ENCODE assay signal across 11 cellular contexts in the genomic region with DNA sequence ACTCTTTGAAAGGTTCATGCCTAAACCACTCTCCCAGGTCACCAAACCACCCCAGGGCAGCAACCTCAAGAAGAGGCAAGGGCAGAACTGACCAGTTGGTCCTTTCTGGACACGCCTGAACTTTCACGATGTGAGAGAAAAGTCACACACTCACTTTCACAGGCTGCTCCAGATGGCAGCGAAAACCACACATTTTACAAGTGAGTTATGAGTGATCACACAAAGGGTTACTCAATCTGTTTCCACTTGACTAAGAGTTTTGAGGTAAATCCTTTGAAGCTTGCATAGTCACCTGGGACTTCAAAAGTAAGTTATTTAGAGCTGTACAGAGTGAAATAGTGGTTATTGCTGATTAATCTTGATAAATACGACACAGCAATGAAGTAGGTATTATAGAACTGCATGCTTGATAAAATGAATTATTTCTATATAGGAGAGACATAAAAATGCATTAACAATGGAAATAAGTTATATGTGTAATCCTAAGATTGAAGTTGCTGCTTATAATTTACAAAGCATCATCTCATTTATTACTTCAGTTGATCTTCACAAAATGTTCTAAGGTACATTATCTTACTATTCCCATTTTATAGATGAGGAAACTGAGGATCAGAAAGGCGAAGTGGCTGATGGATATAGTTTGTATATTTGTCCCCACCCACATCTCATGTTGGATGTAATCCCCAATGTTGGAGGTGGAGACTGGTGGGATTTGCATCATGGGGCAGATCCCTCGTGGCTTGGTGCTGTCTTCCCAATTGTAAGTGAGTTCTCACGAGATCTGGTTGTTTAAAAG.
DNase-seq lines count a peak whose midpoint lies in the region; ATAC-seq lines count a peak whose summit lies in the region.
"Had no signal": no experiment of that assay in that cellular context is flagged by ENCODE, and none has a peak within 500 bp of the region (broad histone marks: within the 10 kb centered on the region; RNA-seq: fewer than 3 reads in every experiment).

No MANE protein-coding gene starts in this region.

- no peak for DNase-seq in activated CD4-positive, CD25-positive, alpha-beta regulatory T cell treated with anti-CD3 and anti-CD28 coated beads, Interleukin-2, amount 50 U/mL, for 72 hours
- DNase-seq in renal cortical epithelial cell (ENCODE audit: low read depth): peak; percentile 94
- no peak for DNase-seq in H4 (ENCODE audit: low spot score)
- no peak for DNase-seq in NCI-H510A (lab: John Stamatoyannopoulos, UW)
- DNase-seq in HT-29 (ENCODE audit: low spot score): no peak
- DNase-seq: effector memory CD4-positive, alpha-beta T cell; GOT3; left ventricle myocardium superior had no signal

- ATAC-seq in activated CD4-positive, CD25-positive, alpha-beta regulatory T cell treated with anti-CD3 and anti-CD28 coated beads, Interleukin-2, amount 50 U/mL, for 24 hours: peak; percentile 97 to 99
- ATAC-seq in GM21528 (IDR thresholded peaks at IDR 0.05; ENCODE audit: low FRiP score, unreplicated experiment): peak; percentile 86
- ATAC-seq in HG03460 (IDR thresholded peaks at IDR 0.05; ENCODE audit: unreplicated experiment): peak; percentile 90
- ATAC-seq: left ventricle myocardium superior had no signal
